ENCODE assay signal across 9 cellular contexts in the genomic region with DNA sequence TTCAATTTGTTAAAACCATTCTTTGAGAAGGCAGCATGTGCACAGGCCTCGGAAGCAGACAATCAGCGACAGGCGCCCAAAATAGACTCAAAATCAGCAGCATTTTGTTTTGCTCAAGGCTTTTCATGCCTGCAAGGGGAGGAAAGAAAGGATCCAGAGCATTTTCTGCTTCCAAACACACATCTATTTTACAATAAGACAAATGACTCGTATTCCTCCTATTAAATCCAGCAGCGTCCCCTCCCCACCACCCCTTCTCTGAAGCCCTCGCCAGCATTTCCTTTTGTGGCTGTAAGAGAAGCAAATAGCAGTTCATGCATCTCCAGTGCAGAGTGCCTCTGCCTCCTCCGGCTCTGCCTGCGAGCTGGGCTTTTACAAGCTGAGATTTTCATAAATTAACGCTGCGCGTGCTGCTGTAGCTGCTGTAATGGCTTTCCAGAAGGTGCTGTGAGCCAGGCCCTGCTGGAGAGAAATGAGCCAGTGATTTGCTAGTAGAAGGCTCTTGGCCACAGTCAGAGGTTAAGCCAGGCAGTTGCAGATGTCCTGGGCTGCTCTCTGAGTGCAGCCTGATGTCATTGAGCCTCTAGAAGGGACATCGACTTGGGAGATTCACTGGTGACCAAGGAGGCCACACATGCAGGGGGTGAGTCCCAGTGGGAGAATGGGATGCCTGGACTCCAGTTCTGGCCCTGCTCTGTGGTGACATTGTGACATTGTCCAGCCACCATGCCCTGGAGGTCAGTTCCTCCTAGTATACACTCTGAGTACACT.
A peak's percentile ranks its signal among the peaks of the same experiment; 100 is the strongest.
DNase-seq lines count a peak whose midpoint lies in the region; ATAC-seq and TF ChIP-seq lines count a peak whose summit lies in the region.
"Had no signal": no experiment of that assay in that cellular context is flagged by ENCODE, and none has a peak within 500 bp of the region (broad histone marks: within the 10 kb centered on the region; RNA-seq: fewer than 3 reads in every experiment).

No MANE protein-coding gene starts in this region.

- no peaks in the 10 kb centered on the region for H3K79me2 ChIP-seq in trophoblast cell (ENCODE audit: control insufficient read depth, insufficient read depth, low read length, poor library complexity)

- CTCF ChIA-PET in activated CD8-positive, alpha-beta T cell treated with anti-CD3 and anti-CD28 coated beads for 36 hours (lab: Charles Lee) = interaction anchor here (3.5 kb wide), 1 partner anchor 14 kb away, joined by 10 read pairs; no protein-coding TSS in a partner anchor

- H3K27me3 ChIP-seq in trophoblast cell (ENCODE audit: insufficient read depth, low read length) = no peaks in the 10 kb centered on the region

- no peak overlapping the region for H2BK5ac ChIP-seq in trophoblast cell (ENCODE audit: low read depth, low read length, poor library complexity)

- no peak for TF ChIP-seq CTCF in activated CD8-positive, alpha-beta T cell treated with anti-CD3 and anti-CD28 coated beads for 36 hours (IDR thresholded peaks at IDR 0.05)

- H3K27ac ChIP-seq in trophoblast cell (ENCODE audit: low read depth, low read length) = no peak overlapping the region

- H3K36me3 ChIP-seq in trophoblast cell (ENCODE audit: control insufficient read depth in 1 of 2, insufficient read depth in 2 of 2, low read length in 2 of 2) = no peaks in the 10 kb centered on the region

- H4K8ac ChIP-seq in trophoblast cell (ENCODE audit: low read depth, low read length) = no peak overlapping the region

- H2AFZ ChIP-seq in trophoblast cell (ENCODE audit: insufficient read depth, low read length, poor library complexity) = no peak overlapping the region

- peak; percentile 26 for DNase-seq in ELF-1 (ENCODE audit: low read depth, low spot score)
- peak; percentile 83 for DNase-seq in astrocyte of the hippocampus (ENCODE audit: low read depth, low spot score)
- DNase-seq in hypothalamus (lab: John Stamatoyannopoulos, UW) = peak in 26 of 51 donors; percentile 6 to 82 (median 41)
- peak; percentile 49 for DNase-seq in skeletal muscle cell (ENCODE audit: low read depth)
- DNase-seq in activated CD8-positive, alpha-beta T cell treated with anti-CD3 and anti-CD28 coated beads for 36 hours = no peak
- DNase-seq in trophoblast cell = no peak
- DNase-seq in NOMO-1 treated with dmso at 0.1 percent for 144 hours (lab: John Stamatoyannopoulos, UW; ENCODE audit: unreplicated experiment) = no peak
- DNase-seq: NCI-H2029 had no signal

- no peak overlapping the region for H3K4me2 ChIP-seq in trophoblast cell (ENCODE audit: low read length)

- no peak overlapping the region for H2AK5ac ChIP-seq in trophoblast cell (ENCODE audit: low read length)

- H3K27ac Mint-ChIP-seq in activated CD8-positive, alpha-beta T cell treated with anti-CD3 and anti-CD28 coated beads for 36 hours = no peak overlapping the region

- H3K9me3 Mint-ChIP-seq in activated CD8-positive, alpha-beta T cell treated with anti-CD3 and anti-CD28 coated beads for 36 hours = no peaks in the 10 kb centered on the region

- H3K4ac ChIP-seq in trophoblast cell (ENCODE audit: low read depth, low read length) = no peak overlapping the region

- H3K18ac ChIP-seq in trophoblast cell (ENCODE audit: low read length) = no peak overlapping the region

- no peak overlapping the region for H3K14ac ChIP-seq in trophoblast cell (ENCODE audit: low read length)

- no peak overlapping the region for H2BK12ac ChIP-seq in trophoblast cell (ENCODE audit: low read length)

- H3K9ac ChIP-seq in trophoblast cell (ENCODE audit: low read length) = no peak overlapping the region

- no peak overlapping the region for H3K4me3 Mint-ChIP-seq in activated CD8-positive, alpha-beta T cell treated with anti-CD3 and anti-CD28 coated beads for 36 hours

- H3K23ac ChIP-seq in trophoblast cell (ENCODE audit: low read length) = no peak overlapping the region

- H3K36me3 Mint-ChIP-seq in activated CD8-positive, alpha-beta T cell treated with anti-CD3 and anti-CD28 coated beads for 36 hours (ENCODE audit: low read depth) = no peaks in the 10 kb centered on the region

- no peak overlapping the region for H4K12ac ChIP-seq in trophoblast cell (ENCODE audit: low read depth, low read length)

- no peaks in the 10 kb centered on the region for H3K79me1 ChIP-seq in trophoblast cell (ENCODE audit: low read length)

- H2BK120ac ChIP-seq in trophoblast cell (ENCODE audit: insufficient read depth, low read length, poor library complexity) = no peak overlapping the region

- WGBS in trophoblast cell (ENCODE audit: extremely low coverage, insufficient coverage, insufficient read length) = no CpG with 5 or more reads among the region's 12 CpGs

- H3K4me3 ChIP-seq in skeletal muscle cell (ENCODE audit: low read depth, low read length) (no peak overlapping the region), trophoblast cell (ENCODE audit: low read depth, low read length) (no peak overlapping the region)

- intact Hi-C loops in activated CD8-positive, alpha-beta T cell treated with anti-CD3 and anti-CD28 coated beads for 36 hours (cut with micrococcal nuclease) = no loop called here

- no peak overlapping the region for H4K91ac ChIP-seq in trophoblast cell (ENCODE audit: low read depth, low read length)

- H3K9me3 ChIP-seq in trophoblast cell (ENCODE audit: insufficient read depth, low read depth, low read length) = no peaks in the 10 kb centered on the region

- peaks cover 5% of the 10 kb centered on the region in 2 experiments for H3K4me1 ChIP-seq in trophoblast cell (ENCODE audit: control insufficient read depth in 1 of 2, insufficient read depth in 2 of 2, low read length in 2 of 2)

- no peak for ATAC-seq in activated CD8-positive, alpha-beta T cell treated with anti-CD3 and anti-CD28 coated beads for 36 hours
- no peak for ATAC-seq in GM21528 (IDR thresholded peaks at IDR 0.05; ENCODE audit: low FRiP score, unreplicated experiment)

- POLR2A ChIA-PET in activated CD8-positive, alpha-beta T cell treated with anti-CD3 and anti-CD28 coated beads for 36 hours (lab: Charles Lee) = no interaction called here

- H3K4me1 Mint-ChIP-seq in activated CD8-positive, alpha-beta T cell treated with anti-CD3 and anti-CD28 coated beads for 36 hours (ENCODE audit: low read depth) = no peaks in the 10 kb centered on the region

- H3K27me3 Mint-ChIP-seq in activated CD8-positive, alpha-beta T cell treated with anti-CD3 and anti-CD28 coated beads for 36 hours = no peaks in the 10 kb centered on the region

Comparison
In these comparisons a context has a peak if more than half of its experiments do, and no peak if none do; other contexts are left out.
1. DNase-seq: peak in ELF-1 (single experiment), astrocyte of the hippocampus (single experiment), hypothalamus (26 of 51) and skeletal muscle cell (single experiment); none in activated CD8-positive, alpha-beta T cell treated with anti-CD3 and anti-CD28 coated beads for 36 hours (single experiment), trophoblast cell (0 of 2) and NOMO-1 treated with dmso at 0.1 percent for 144 hours (single experiment).